11 cellular contexts compared by ENCODE assay signal in the genomic region with DNA sequence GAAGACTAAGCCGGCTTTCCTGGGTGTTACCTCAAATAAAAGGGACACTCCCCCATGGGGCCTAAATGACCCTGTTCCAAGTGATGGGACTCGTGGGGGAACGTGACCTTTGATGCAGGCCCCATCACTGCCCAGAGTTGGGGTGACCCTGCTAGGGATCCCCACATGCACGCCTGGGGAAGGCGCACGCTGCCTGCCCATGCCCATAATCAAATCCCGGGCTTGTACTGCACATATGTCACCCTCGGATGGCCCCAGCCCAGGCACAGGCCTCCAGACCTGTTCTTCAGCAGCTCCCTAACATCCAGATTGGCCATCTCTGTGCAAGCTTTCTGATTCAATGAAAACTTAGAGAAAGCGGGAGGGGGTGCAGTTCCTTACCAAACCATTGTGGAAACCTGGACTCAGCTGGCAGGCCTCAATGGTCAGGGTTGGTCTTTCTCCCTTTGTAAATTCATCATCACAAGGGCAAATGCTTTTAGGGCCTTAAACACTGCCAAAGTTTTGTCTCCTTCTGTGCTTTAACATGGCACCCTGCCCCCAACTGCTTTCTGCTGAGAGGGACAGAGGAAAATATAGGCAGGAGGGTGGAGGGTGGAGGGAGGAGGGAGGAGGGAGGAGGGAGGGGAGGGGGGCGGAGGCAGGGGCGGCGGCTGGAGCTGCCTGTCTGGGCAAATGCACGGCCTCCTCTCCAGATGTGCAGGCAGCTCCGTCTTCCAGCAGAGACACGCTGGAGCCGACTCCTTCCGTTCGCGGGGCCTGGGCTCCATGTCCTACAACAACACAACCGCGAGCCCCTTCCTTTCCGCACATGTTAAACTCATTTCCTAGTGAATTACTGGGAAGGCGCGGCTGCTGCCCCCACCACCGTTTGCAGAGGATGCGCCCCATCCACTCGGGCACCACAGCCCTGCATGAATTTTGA. TPM values are rescaled to one million over a fixed set of nuclear protein-coding genes. Genes with fewer than 3 reads are reported as not detected.
DNase-seq lines count a peak whose midpoint lies in the region; ATAC-seq and TF ChIP-seq lines count a peak whose summit lies in the region.
"Had no signal": no experiment of that assay in that cellular context is flagged by ENCODE, and none has a peak within 500 bp of the region (broad histone marks: within the 10 kb centered on the region; RNA-seq: fewer than 3 reads in every experiment).

No MANE protein-coding gene starts in this region.

- DNase-seq in SK-N-MC (ENCODE audit: low read depth, low spot score) (peak; percentile 72), heart right ventricle (peak; percentile 82 to 89), psoas muscle (peak; percentile 68 to 80), GOT3 (lab: John Stamatoyannopoulos, UW) (no peak)
- no peak for DNase-seq in activated CD8-positive, alpha-beta memory T cell treated with anti-CD3 and anti-CD28 coated beads for 24 hours
- no peak for DNase-seq in activated CD4-positive, alpha-beta T cell treated with anti-CD3 and anti-CD28 coated beads, Interleukin-2, amount 50 U/mL, for 48 hours
- DNase-seq: CD4-positive, alpha-beta memory T cell had no signal

- WGBS in heart right ventricle, 2 donors: 35 to 37% methylated on average over 26 of the region's 27 CpGs
- 30 to 53% (median 38%) methylated on average over 26 to 27 of the region's 27 CpGs for WGBS in psoas muscle, 3 donors

- peak overlapping the region; percentile 93 for H3K27ac ChIP-seq in SK-N-MC
- peak overlapping the region; percentile 62 to 94 (median 87) for H3K27ac ChIP-seq in heart right ventricle
- H3K27ac ChIP-seq in psoas muscle: peak overlapping the region; percentile 94
- H3K27ac ChIP-seq: HL-60, neutrophil had no signal

- H3K4me1 ChIP-seq in ES-I3 (ENCODE audit: insufficient read depth, low read length) (peaks cover 14% of the 10 kb centered on the region; the same call in 1 of the 2 replicates), heart right ventricle (peaks cover 29 to 90% (median 66%) of the 10 kb centered on the region in 9 donors), psoas muscle (peaks cover 71% of the 10 kb centered on the region)

- H3K4me3 ChIP-seq in SK-N-MC: peak overlapping the region; percentile 45
- peak overlapping the region in 6 of 10 donors; percentile 18 to 42 (median 28) for H3K4me3 ChIP-seq in heart right ventricle
- peak overlapping the region; percentile 11 for H3K4me3 ChIP-seq in psoas muscle

- intact Hi-C loops in heart right ventricle (cut with DNase I) (loop anchor here in 4 of 10 donors (5.0 to 10.0 kb wide), 4 partner anchors 55 to 1025 kb away; no protein-coding TSS in a partner anchor), psoas muscle (cut with DNase I) (no loop called here)

- H3K36me3 ChIP-seq in ES-I3 (ENCODE audit: insufficient read depth, low read length) (no peaks in the 10 kb centered on the region), SK-N-MC (ENCODE audit: insufficient read depth, low read length) (peaks cover 11% of the 10 kb centered on the region; the same call in 1 of the 2 replicates), heart right ventricle (no peaks in the 10 kb centered on the region), psoas muscle (ENCODE audit: insufficient read depth in 1 of 2, low read depth in 1 of 2) (no peaks in the 10 kb centered on the region)
- H3K36me3 ChIP-seq: neutrophil had no signal

- TF ChIP-seq CTCF in heart right ventricle (IDR thresholded peaks at IDR 0.05) (no peak), psoas muscle (IDR thresholded peaks at IDR 0.05) (no peak)

- ATAC-seq in heart right ventricle: peak; percentile 69 to 82 (median 76)
- peak in 3 of 4 donors; percentile 28 to 41 (median 29) for ATAC-seq in psoas muscle
- no peak for ATAC-seq in HG02938 (IDR thresholded peaks at IDR 0.05; ENCODE audit: unreplicated experiment)

- H3K9ac ChIP-seq in ES-I3 (ENCODE audit: low read depth, low read length) (peak overlapping the region; percentile 45), SK-N-MC (ENCODE audit: insufficient read length) (no peak overlapping the region)

- no peaks in the 10 kb centered on the region for H3K9me3 ChIP-seq in ES-I3 (ENCODE audit: control insufficient read depth, insufficient read depth, low read length)
- no peaks in the 10 kb centered on the region for H3K9me3 ChIP-seq in SK-N-MC (ENCODE audit: low read depth, low read length)
- H3K9me3 ChIP-seq in heart right ventricle: no peaks in the 10 kb centered on the region
- H3K9me3 ChIP-seq in psoas muscle: no peaks in the 10 kb centered on the region
- H3K9me3 ChIP-seq: neutrophil had no signal

- H3K27me3 ChIP-seq in heart right ventricle (peaks cover 0 to 4% (median 0%) of the 10 kb centered on the region in 7 donors), psoas muscle (ENCODE audit: insufficient read depth in 3 of 3, low read length in 2 of 3) (no peaks in the 10 kb centered on the region)

RNA-seq across cellular contexts. Expression of a gene that starts 14.4 kb away (rescaled TPM):
- 10 to 100 TPM in 1 of 10 donors, 1 to 10 TPM in 9; 4.3 to 12.2 (median 5.6) TPM for total RNA-seq in heart right ventricle
- 10 to 100 TPM in 1 of 2 donors, 1 to 10 TPM in 1; 3.9 to 10.7 TPM for polyA plus RNA-seq in heart right ventricle
- total RNA-seq in psoas muscle: 1 to 10 TPM; 4.5 to 8.5 (median 5.9) TPM
- 10 to 100 TPM in 1 of 3 donors, 1 to 10 TPM in 2; 3.2 to 10.1 (median 3.4) TPM for polyA plus RNA-seq in psoas muscle
- total RNA-seq: CD4-positive, alpha-beta memory T cell had no signal
- polyA plus RNA-seq: CD4-positive, alpha-beta memory T cell had no signal

Comparison
In these comparisons a context has a peak if more than half of its experiments do, and no peak if none do; other contexts are left out.
1. DNase-seq: peak in SK-N-MC (single experiment), heart right ventricle (2 of 2) and psoas muscle (2 of 2); none in activated CD8-positive, alpha-beta memory T cell treated with anti-CD3 and anti-CD28 coated beads for 24 hours (single experiment), GOT3 (single experiment) and activated CD4-positive, alpha-beta T cell treated with anti-CD3 and anti-CD28 coated beads, Interleukin-2, amount 50 U/mL, for 48 hours (0 of 2).
2. Peak in every context shown above with its lines, with median percentiles within 50 percentile points of each other: H3K27ac ChIP-seq and H3K4me3 ChIP-seq.